In genomic region chr3:27613846-27614500, GRCh38 we compare ENCODE assay signal across 1 cellular context.
TF ChIP-seq lines count a peak whose summit lies in the region.

No MANE protein-coding gene starts in this region.

TF ChIP-seq in WTC11, 78 proteins besides CTCF, POLR2A, EP300 and RAD21 (continued from another document):
- no peak for TF ChIP-seq ZNF512 (CRISPR knock-in tag; IDR thresholded peaks at IDR 0.05; ENCODE audit: borderline replicate concordance)
- no peak for TF ChIP-seq ZNF281 (CRISPR knock-in tag; IDR thresholded peaks at IDR 0.05)
- TF ChIP-seq NFE2L1 (CRISPR knock-in tag; IDR thresholded peaks at IDR 0.05), result no peak
- TF ChIP-seq ZNF232 (CRISPR knock-in tag; IDR thresholded peaks at IDR 0.05), result no peak
- TF ChIP-seq RORB (CRISPR knock-in tag; IDR thresholded peaks at IDR 0.05), result no peak
- no peak for TF ChIP-seq EMX1 (CRISPR knock-in tag; IDR thresholded peaks at IDR 0.05)
- no peak for TF ChIP-seq CREM (CRISPR knock-in tag; IDR thresholded peaks at IDR 0.05)
- TF ChIP-seq ZMAT4 (CRISPR knock-in tag; IDR thresholded peaks at IDR 0.05), result no peak
- no peak for TF ChIP-seq HMGXB4 (CRISPR knock-in tag; IDR thresholded peaks at IDR 0.05)
